ENCODE assay signal across 8 cellular contexts in genomic region chr20:5557123-5557522, GRCh38. TPM values are rescaled to one million over a fixed set of nuclear protein-coding genes. Genes with fewer than 3 reads are reported as not detected.
DNase-seq lines count a peak whose midpoint lies in the region; ATAC-seq and TF ChIP-seq lines count a peak whose summit lies in the region.

No MANE protein-coding gene starts in this region.

- intact Hi-C loops in MCF 10A (cut with micrococcal nuclease) = loop anchor here (1.0 to 2.0 kb wide), 2 partner anchors 28 to 231 kb away; no protein-coding TSS in a partner anchor

- H3K27me3 Mint-ChIP-seq in MCF 10A (ENCODE audit: insufficient read depth, unreplicated experiment) = no peaks in the 10 kb centered on the region

- POLR2A ChIA-PET in MCF 10A (lab: Yijun Ruan, JAX) = interaction anchor here (0.7 to 2.5 kb wide), 10 partner anchors 9 to 231 kb away, joined by 3 to 15 read pairs (median 4); no protein-coding TSS in a partner anchor

- H3K4me3 Mint-ChIP-seq in MCF 10A (ENCODE audit: unreplicated experiment) = no peak overlapping the region

- ATAC-seq in HG02970 (IDR thresholded peaks at IDR 0.05; ENCODE audit: low FRiP score, unreplicated experiment) = no peak

- DNase-seq in GM06990 (ENCODE audit: extremely low read depth, insufficient read length) (no peak), Kasumi-1 (lab: John Stamatoyannopoulos, UW) (peak; percentile 71 to 82), T-helper 22 cell (ENCODE audit: low read depth) (peak; percentile 14), MCF 10A (ENCODE audit: unreplicated experiment) (peak; percentile 56), kidney tubule cell (ENCODE audit: low spot score) (peak; percentile 52)
- peak; percentile 2 for DNase-seq in stimulated activated CD8-positive, alpha-beta memory T cell treated with anti-CD3 and anti-CD28 coated beads, Interleukin-15, amount 100 ng/mL, for 24 hours (ENCODE audit: low read depth)

- H3K27me3 ChIP-seq in GM06990 (replicated peaks; ENCODE audit: control insufficient read depth, insufficient read depth, low read length) = no peaks in the 10 kb centered on the region

- peak; percentile 67 for TF ChIP-seq CTCF in 22Rv1 (IDR thresholded peaks at IDR 0.05)
- peak; percentile 75 for TF ChIP-seq CTCF in GM06990 (IDR thresholded peaks at IDR 0.05; ENCODE audit: insufficient read depth, low read length, poor library complexity, severe bottlenecking)
- peak; percentile 60 for TF ChIP-seq CTCF in MCF 10A (IDR thresholded peaks at IDR 0.05; ENCODE audit: unreplicated experiment)

- peaks cover 93% of the 10 kb centered on the region for H3K36me3 Mint-ChIP-seq in MCF 10A (ENCODE audit: insufficient read depth, unreplicated experiment)

- H3K36me3 ChIP-seq in GM06990 (ENCODE audit: control insufficient read depth, insufficient read depth, low read length) = peaks cover 12% of the 10 kb centered on the region

- no peaks in the 10 kb centered on the region for H3K9me3 Mint-ChIP-seq in MCF 10A (ENCODE audit: unreplicated experiment)

- H3K27ac ChIP-seq in 22Rv1 = no peak overlapping the region

- BruUV-seq in MCF 10A (replicated peaks; lab: Mats Ljungman, UMichigan) = no TSS peak

- H3K4me1 Mint-ChIP-seq in MCF 10A (ENCODE audit: insufficient read depth, unreplicated experiment) = peaks cover 4% of the 10 kb centered on the region

- no peak overlapping the region for H3K4me3 ChIP-seq in GM06990 (replicated peaks; ENCODE audit: low read depth, low read length)

- CTCF ChIA-PET in MCF 10A (lab: Yijun Ruan, JAX) = interaction anchor here (0.6 to 6.0 kb wide), 21 partner anchors 9 to 394 kb away, joined by 3 to 69 read pairs (median 4); partner anchors contain the start of genes MCM8 and TRMT6

- H3K27ac Mint-ChIP-seq in MCF 10A (ENCODE audit: low read depth, unreplicated experiment) = no peak overlapping the region

RNA-seq across cellular contexts. Expression of gene GPCPD1, which starts 53.7 kb away (rescaled TPM):
- 35.4 and 63.8 TPM in 2 replicates for total RNA-seq in MCF 10A (2022)
